Comparison of ENCODE assay signal across 8 cellular contexts in the genomic region with DNA sequence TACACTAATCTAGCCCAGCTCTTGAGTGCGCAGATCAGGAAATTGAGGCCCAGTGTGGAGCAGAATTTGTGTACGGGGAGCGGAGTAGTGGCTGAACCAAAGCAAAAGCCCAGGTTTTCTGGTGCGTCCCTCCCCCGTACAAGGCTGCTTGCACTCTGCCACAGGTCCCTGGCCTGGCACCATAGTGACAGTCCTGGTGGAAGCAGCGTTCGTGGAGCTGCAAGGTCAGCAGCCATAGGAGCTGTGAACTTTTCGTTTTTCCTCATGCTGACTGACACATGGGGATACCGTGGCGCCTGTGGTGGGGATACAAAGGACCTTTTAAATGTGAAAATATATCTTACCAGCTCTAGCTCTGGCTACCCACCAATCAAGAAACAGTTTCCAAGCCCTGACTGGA.
DNase-seq lines count a peak whose midpoint lies in the region; ATAC-seq and TF ChIP-seq lines count a peak whose summit lies in the region.

No MANE protein-coding gene starts in this region.

- no peaks in the 10 kb centered on the region for H4K20me1 ChIP-seq in DOHH2 (ENCODE audit: control insufficient read depth, insufficient read depth, low read depth, low read length)

- H3K9me2 ChIP-seq in DOHH2 (replicated peaks; ENCODE audit: control insufficient read depth, low read length), result no peaks in the 10 kb centered on the region

- H3K4me1 Mint-ChIP-seq in activated naive CD4-positive, alpha-beta T cell treated with anti-CD3 and anti-CD28 coated beads, Interleukin-2, amount 10 ng/mL, durations not matched to agents 7 days and 5 days, result peaks cover 47% of the 10 kb centered on the region

- peaks cover 61% of the 10 kb centered on the region for H3K36me3 Mint-ChIP-seq in activated naive CD4-positive, alpha-beta T cell treated with anti-CD3 and anti-CD28 coated beads, Interleukin-2, amount 10 ng/mL, durations not matched to agents 7 days and 5 days

- no peaks in the 10 kb centered on the region for H3K9me3 Mint-ChIP-seq in activated naive CD4-positive, alpha-beta T cell treated with anti-CD3 and anti-CD28 coated beads, Interleukin-2, amount 10 ng/mL, durations not matched to agents 7 days and 5 days

- peaks cover 9% of the 10 kb centered on the region; the same call in 1 of the 2 replicates for H3F3A ChIP-seq in DOHH2 (ENCODE audit: control insufficient read depth, insufficient read depth)

- TF ChIP-seq CTCF in DOHH2 (IDR thresholded peaks at IDR 0.05; ENCODE audit: low read depth, low read length, poor library complexity, severe bottlenecking), result no peak

- no peak overlapping the region for H3K9ac ChIP-seq in rectal smooth muscle tissue (ENCODE audit: low read length)

- peaks cover 21% of the 10 kb centered on the region for H3K79me2 ChIP-seq in DOHH2 (ENCODE audit: control insufficient read depth, low read length)

- peak; percentile 45 for DNase-seq in KBM-7
- peak; percentile 42 for DNase-seq in activated naive CD4-positive, alpha-beta T cell treated with anti-CD3 and anti-CD28 coated beads, Interleukin-2, amount 10 ng/mL, durations not matched to agents 7 days and 5 days
- DNase-seq in glomerular visceral epithelial cell (ENCODE audit: extremely low spot score), result no peak
- DNase-seq in AG08395 (ENCODE audit: low spot score), result no peak
- DNase-seq in NCI-H774 (lab: John Stamatoyannopoulos, UW), result no peak

- peak overlapping the region; percentile 70 for H3K4me3 ChIP-seq in DOHH2 (ENCODE audit: low read length)
- H3K4me3 ChIP-seq in rectal smooth muscle tissue (ENCODE audit: low read length), result peak overlapping the region; percentile 50

- peak overlapping the region; percentile 90 for H3K4me3 Mint-ChIP-seq in activated naive CD4-positive, alpha-beta T cell treated with anti-CD3 and anti-CD28 coated beads, Interleukin-2, amount 10 ng/mL, durations not matched to agents 7 days and 5 days

- in situ Hi-C loops in KBM-7 (cut with MboI; ENCODE audit: low pct_unique_long_range_greater_than_20kb, low sequenced_read_pairs), result no loop called here

- H3K9me3 ChIP-seq in DOHH2 (ENCODE audit: control insufficient read depth, insufficient read depth, low read length), result no peaks in the 10 kb centered on the region

- H3K27me3 ChIP-seq in DOHH2 (ENCODE audit: control insufficient read depth, low read length), result no peaks in the 10 kb centered on the region
- H3K27me3 ChIP-seq in rectal smooth muscle tissue (ENCODE audit: control insufficient read depth, insufficient read depth, low read length), result no peaks in the 10 kb centered on the region

- peak overlapping the region; percentile 99 for H3K27ac Mint-ChIP-seq in activated naive CD4-positive, alpha-beta T cell treated with anti-CD3 and anti-CD28 coated beads, Interleukin-2, amount 10 ng/mL, durations not matched to agents 7 days and 5 days

- H3K27ac ChIP-seq in DOHH2 (ENCODE audit: low read depth, low read length), result peak overlapping the region; percentile 88
- no peak overlapping the region for H3K27ac ChIP-seq in rectal smooth muscle tissue (ENCODE audit: low read depth, low read length)

- H3K4me2 ChIP-seq in DOHH2 (ENCODE audit: low read length), result peak overlapping the region; percentile 92

- no peak for ATAC-seq in HG02571 (IDR thresholded peaks at IDR 0.05; ENCODE audit: unreplicated experiment)

- peaks cover 15% of the 10 kb centered on the region; the same call in 1 of the 2 replicates for H3K36me3 ChIP-seq in DOHH2 (ENCODE audit: control insufficient read depth, low read length)
- no peaks in the 10 kb centered on the region for H3K36me3 ChIP-seq in rectal smooth muscle tissue (ENCODE audit: control insufficient read depth, insufficient read depth, low read length)

- H3K4me1 ChIP-seq in DOHH2 (ENCODE audit: control insufficient read depth, low read length) (peaks cover 57% of the 10 kb centered on the region), rectal smooth muscle tissue (ENCODE audit: control insufficient read depth, insufficient read depth, low read length) (no peaks in the 10 kb centered on the region)

- CTCF ChIA-PET in activated naive CD4-positive, alpha-beta T cell treated with anti-CD3 and anti-CD28 coated beads, Interleukin-2, amount 10 ng/mL, durations not matched to agents 7 days and 5 days (lab: Charles Lee), result interaction anchor here (1.2 to 22.9 kb wide), 5 partner anchors 10 to 126 kb away, joined by 3 to 488 read pairs (median 13); no protein-coding TSS in a partner anchor

- no peaks in the 10 kb centered on the region for H3K27me3 Mint-ChIP-seq in activated naive CD4-positive, alpha-beta T cell treated with anti-CD3 and anti-CD28 coated beads, Interleukin-2, amount 10 ng/mL, durations not matched to agents 7 days and 5 days

Comparison
In these comparisons a context has a peak if more than half of its experiments do, and no peak if none do; other contexts are left out.
1. DNase-seq: peak in KBM-7 (single experiment) and activated naive CD4-positive, alpha-beta T cell treated with anti-CD3 and anti-CD28 coated beads, Interleukin-2, amount 10 ng/mL, durations not matched to agents 7 days and 5 days (single experiment); none in glomerular visceral epithelial cell (single experiment), AG08395 (single experiment) and NCI-H774 (single experiment).